Comparison of ENCODE assay signal across 34 cellular contexts in the genomic region with DNA sequence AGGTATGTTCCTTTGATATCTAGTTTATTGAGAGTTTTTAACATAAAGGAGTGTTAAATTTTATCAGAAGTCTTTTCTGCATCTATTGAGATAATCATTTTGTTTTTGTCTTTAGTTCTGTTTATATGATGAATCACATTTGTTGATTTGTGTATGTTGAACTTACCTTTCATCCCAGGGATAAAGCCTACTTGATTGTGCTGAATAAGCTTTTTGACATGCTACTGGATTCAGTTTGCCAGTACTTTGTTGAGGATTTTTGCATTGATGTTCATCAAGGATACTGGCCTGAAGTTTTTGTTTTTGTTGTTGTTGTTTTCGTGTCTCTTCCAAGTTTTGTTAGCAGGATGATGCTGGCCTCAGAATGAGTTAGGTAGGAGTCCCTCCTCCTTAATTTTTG. TPM values are rescaled to one million over a fixed set of nuclear protein-coding genes. Genes with fewer than 3 reads are reported as not detected.
"Had no signal": no experiment of that assay in that cellular context is flagged by ENCODE, and none has a peak within 500 bp of the region (broad histone marks: within the 10 kb centered on the region; RNA-seq: fewer than 3 reads in every experiment).

No MANE protein-coding gene starts in this region.

- DNase-seq: naive thymus-derived CD4-positive, alpha-beta T cell; natural killer cell; occipital lobe; ovary; psoas muscle; right cardiac atrium; spleen; stimulated activated CD4-positive, alpha-beta T cell treated with anti-CD3 and anti-CD28 coated beads, Interleukin-12 subunit alpha, Interleukin-12 subunit beta, amount 100 ng/mL, for 4 hours; stimulated activated CD4-positive, alpha-beta T cell treated with anti-CD3 and anti-CD28 coated beads, Interleukin-1b, Interleukin-23, amount 100 ng/mL, for 48 hours; stimulated activated CD4-positive, alpha-beta T cell treated with anti-CD3 and anti-CD28 coated beads, Interleukin-4, amount 100 ng/mL, for 1 hour; stimulated activated CD4-positive, alpha-beta T cell treated with anti-CD3 and anti-CD28 coated beads, Interleukin-4, amount 100 ng/mL, for 4 hours; stimulated activated CD8-positive, alpha-beta memory T cell treated with anti-CD3 and anti-CD28 coated beads, Interleukin-4, amount 100 ng/mL, for 48 hours; stimulated activated naive CD4-positive, alpha-beta T cell; stimulated activated naive CD8-positive, alpha-beta T cell treated with anti-CD3 and anti-CD28 coated beads, Interleukin-15, amount 100 ng/mL, for 72 hours; stimulated activated naive CD8-positive, alpha-beta T cell treated with anti-CD3 and anti-CD28 coated beads, Interleukin-15, Interleukin-2, amounts not matched to agents 100 U/mL and 50 U/mL, for 24 hours; substantia nigra; testis; tibial artery; transverse colon; upper lobe of right lung; uterus had no signal

- H3K27ac ChIP-seq: neural progenitor cell, ovary, psoas muscle, skin epidermis, spleen, suprapubic skin, testis, tibial artery, transverse colon, upper lobe of right lung, uterus had no signal

- H2AFZ ChIP-seq: neural progenitor cell had no signal

- H3K9ac ChIP-seq: neural progenitor cell had no signal

- H3K4me1 Mint-ChIP-seq: naive thymus-derived CD4-positive, alpha-beta T cell; natural killer cell; nephron; neural progenitor cell; stimulated activated memory B cell treated with anti-CD40 and anti-IgM and Interleukin-4, amounts not matched to agents 10 μg/mL and 1 μg/mL and 100 μg/mL, for 72 hours; stimulated activated naive CD8-positive, alpha-beta T cell treated with anti-CD3 and anti-CD28 coated beads, Interleukin-15, amount 100 ng/mL, for 72 hours had no signal

- H3K4me2 ChIP-seq: neural progenitor cell, smooth muscle cell had no signal

- H3K4me3 ChIP-seq: neural progenitor cell, ovary, psoas muscle, skin epidermis, smooth muscle cell, spleen, suprapubic skin, testis, tibial artery, transverse colon, upper lobe of right lung, uterus had no signal

- ATAC-seq: naive thymus-derived CD4-positive, alpha-beta T cell; natural killer cell; psoas muscle; right cardiac atrium; sciatic nerve; stimulated activated memory B cell treated with anti-CD40 and anti-IgM and Interleukin-4, amounts not matched to agents 10 μg/mL and 1 μg/mL and 100 μg/mL, for 72 hours; stimulated activated naive CD8-positive, alpha-beta T cell treated with anti-CD3 and anti-CD28 coated beads, Interleukin-15, amount 100 ng/mL, for 72 hours; stimulated activated naive CD8-positive, alpha-beta T cell treated with anti-CD3 and anti-CD28 coated beads, Interleukin-15, Interleukin-2, amounts not matched to agents 100 U/mL and 50 U/mL, for 24 hours; upper lobe of right lung had no signal

- H3K9me3 ChIP-seq: ovary, psoas muscle, suprapubic skin, testis, upper lobe of right lung, uterus had no signal

- H3K36me3 ChIP-seq: neural progenitor cell, ovary, spleen, suprapubic skin, tibial artery, transverse colon, upper lobe of right lung, uterus had no signal

- H3K4me3 Mint-ChIP-seq: naive thymus-derived CD4-positive, alpha-beta T cell; natural killer cell; nephron; neural progenitor cell; stimulated activated memory B cell treated with anti-CD40 and anti-IgM and Interleukin-4, amounts not matched to agents 10 μg/mL and 1 μg/mL and 100 μg/mL, for 72 hours; stimulated activated naive CD8-positive, alpha-beta T cell treated with anti-CD3 and anti-CD28 coated beads, Interleukin-15, amount 100 ng/mL, for 72 hours; type B pancreatic cell had no signal

- H3K4me1 ChIP-seq: neural progenitor cell, psoas muscle, spleen, suprapubic skin, testis, tibial artery, transverse colon, upper lobe of right lung, uterus had no signal

- H3K27ac Mint-ChIP-seq: naive thymus-derived CD4-positive, alpha-beta T cell; natural killer cell; nephron; neural progenitor cell; progenitor cell of endocrine pancreas; stimulated activated memory B cell treated with anti-CD40 and anti-IgM and Interleukin-4, amounts not matched to agents 10 μg/mL and 1 μg/mL and 100 μg/mL, for 72 hours; stimulated activated naive CD8-positive, alpha-beta T cell treated with anti-CD3 and anti-CD28 coated beads, Interleukin-15, amount 100 ng/mL, for 72 hours; type B pancreatic cell had no signal

- H3K27me3 Mint-ChIP-seq: progenitor cell of endocrine pancreas, type B pancreatic cell had no signal

- H3K27me3 ChIP-seq: neural progenitor cell, ovary, spleen, suprapubic skin, testis, tibial artery, transverse colon, upper lobe of right lung, uterus had no signal

- H3K36me3 Mint-ChIP-seq: neural progenitor cell; stimulated activated memory B cell treated with anti-CD40 and anti-IgM and Interleukin-4, amounts not matched to agents 10 μg/mL and 1 μg/mL and 100 μg/mL, for 72 hours; type B pancreatic cell had no signal

RNA-seq across cellular contexts. Expression of gene AFM, which starts 10.8 kb away (rescaled TPM):
- total RNA-seq: naive thymus-derived CD4-positive, alpha-beta T cell; natural killer cell; occipital lobe; osteoblast; psoas muscle; renal cortical epithelial cell; right cardiac atrium; sciatic nerve; smooth muscle cell; spleen; suprapubic skin; transverse colon; upper lobe of right lung; urinary bladder had no signal
- polyA plus RNA-seq: naive thymus-derived CD4-positive, alpha-beta T cell; neural cell; ovary; psoas muscle; right cardiac atrium; smooth muscle cell; spleen had no signal

RNA-seq across cellular contexts. Expression of gene AFP, which starts 34.7 kb away (rescaled TPM):
- total RNA-seq: naive thymus-derived CD4-positive, alpha-beta T cell; natural killer cell; osteoblast; psoas muscle; right cardiac atrium; sciatic nerve; spleen; suprapubic skin; testis; transverse colon; upper lobe of right lung; urinary bladder; uterus had no signal
- polyA plus RNA-seq: naive thymus-derived CD4-positive, alpha-beta T cell; neural cell; psoas muscle; right cardiac atrium; spleen; urinary bladder had no signal
